In the genomic region with DNA sequence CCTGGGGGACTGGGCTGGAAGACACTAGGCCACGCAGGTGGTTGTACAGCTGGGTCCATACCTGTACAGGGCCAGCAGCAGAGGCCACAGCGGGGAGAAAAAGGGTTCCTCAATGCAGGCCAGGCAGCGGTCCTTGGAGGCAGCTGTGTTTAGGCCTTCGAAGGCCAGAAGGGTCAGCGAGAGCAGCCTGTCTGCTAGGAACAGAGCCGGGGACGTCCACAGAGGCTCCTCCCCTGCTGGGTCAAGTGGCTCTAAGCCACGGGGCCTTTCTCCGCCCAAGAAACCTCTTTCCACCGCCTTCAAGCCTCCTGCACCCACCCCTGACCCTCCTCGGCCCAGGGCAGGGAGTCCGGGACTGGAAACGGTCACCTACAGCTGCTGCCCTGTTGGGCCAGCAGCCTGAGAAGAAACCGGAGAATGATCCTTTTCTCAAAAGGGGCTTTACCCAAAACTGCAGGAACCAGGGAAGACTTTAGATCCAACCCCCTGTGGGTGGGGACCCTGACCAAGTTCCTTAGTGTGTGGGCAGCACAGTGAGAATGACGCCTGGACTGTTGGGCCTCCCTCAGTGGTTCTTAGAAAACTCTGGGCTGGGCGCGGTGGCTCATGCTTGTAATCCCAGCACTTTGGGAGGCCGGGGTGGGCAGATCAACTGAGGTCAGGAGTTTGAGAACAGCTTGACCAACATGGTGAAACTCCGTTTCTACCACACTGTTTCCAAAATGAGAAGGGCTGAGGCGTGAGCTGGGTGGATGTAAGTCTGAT, we compare ENCODE assay signal across 28 cellular contexts. TPM values are rescaled to one million over a fixed set of nuclear protein-coding genes. Genes with fewer than 3 reads are reported as not detected.
A peak's percentile ranks its signal among the peaks of the same experiment; 100 is the strongest.
DNase-seq lines count a peak whose midpoint lies in the region; ATAC-seq and TF ChIP-seq lines count a peak whose summit lies in the region.
"Had no signal": no experiment of that assay in that cellular context is flagged by ENCODE, and none has a peak within 500 bp of the region (broad histone marks: within the 10 kb centered on the region; RNA-seq: fewer than 3 reads in every experiment).

No MANE protein-coding gene starts in this region.

- H3K27me3 ChIP-seq in HUES6 (ENCODE audit: control insufficient read depth, insufficient read depth, low read length), result peaks cover 7% of the 10 kb centered on the region
- H3K27me3 ChIP-seq in neuronal stem cell (ENCODE audit: control insufficient read depth in 3 of 3, insufficient read depth in 3 of 3, low read depth in 1 of 3, low read length in 3 of 3), result peaks cover 0 to 2% (median 0%) of the 10 kb centered on the region in 3 experiments
- H3K27me3 ChIP-seq in right lobe of liver, result no peaks in the 10 kb centered on the region
- H3K27me3 ChIP-seq in WERI-Rb-1 (ENCODE audit: insufficient read depth, low read depth, severe bottlenecking), result no peaks in the 10 kb centered on the region
- H3K27me3 ChIP-seq: ovary, vagina had no signal

- H3K9ac ChIP-seq in HUES6 (ENCODE audit: low read length), result peak overlapping the region; percentile 67
- H3K9ac ChIP-seq in neuronal stem cell (ENCODE audit: low read depth, low read length, poor library complexity), result peak overlapping the region; percentile 55

- peak overlapping the region; percentile 17 for H3K23ac ChIP-seq in neuronal stem cell (ENCODE audit: low read depth, low read length, poor library complexity)

- no peak overlapping the region for H2AFZ ChIP-seq in neuronal stem cell (ENCODE audit: low read length)

- no peaks in the 10 kb centered on the region for H3K27me3 Mint-ChIP-seq in activated CD8-positive, alpha-beta T cell treated with anti-CD3 and anti-CD28 coated beads for 36 hours
- H3K27me3 Mint-ChIP-seq in activated CD8-positive, alpha-beta T cell treated with anti-CD3 and anti-CD28 coated beads, Interleukin-2, amount 10 ng/mL, durations not matched to agents 7 days and 5 days (ENCODE audit: low read depth), result no peaks in the 10 kb centered on the region
- no peaks in the 10 kb centered on the region for H3K27me3 Mint-ChIP-seq in effector memory CD8-positive, alpha-beta T cell
- H3K27me3 Mint-ChIP-seq: activated T-helper 17 cell treated with anti-CD3 and anti-CD28 coated beads, Interleukin-2, amount 50 U/mL, for 72 hours; brain had no signal

- H3K4me1 ChIP-seq in HUES6 (ENCODE audit: control insufficient read depth, insufficient read depth, low read length), result peaks cover 23% of the 10 kb centered on the region
- H3K4me1 ChIP-seq in neuronal stem cell (ENCODE audit: control insufficient read depth in 2 of 2, insufficient read depth in 1 of 2, low read depth in 1 of 2, low read length in 2 of 2), result peaks cover 2 to 13% of the 10 kb centered on the region in 2 donors
- H3K4me1 ChIP-seq in right lobe of liver, result peaks cover 0 to 6% (median 0%) of the 10 kb centered on the region in 4 donors

- H3K27ac ChIP-seq in HUES6 (ENCODE audit: low read depth, low read length), result no peak overlapping the region; the same call in 1 of the 2 replicates
- peak overlapping the region; percentile 22 for H3K27ac ChIP-seq in neuronal stem cell (replicated peaks; ENCODE audit: low read length)
- no peak overlapping the region for H3K27ac ChIP-seq in right lobe of liver
- no peak overlapping the region for H3K27ac ChIP-seq in WERI-Rb-1
- H3K27ac ChIP-seq: esophagus muscularis mucosa, HL-60, ovary, vagina had no signal

- DNase-seq in activated CD8-positive, alpha-beta T cell treated with anti-CD3 and anti-CD28 coated beads for 36 hours, result no peak
- DNase-seq in activated CD8-positive, alpha-beta T cell treated with anti-CD3 and anti-CD28 coated beads, Interleukin-2, amount 10 ng/mL, durations not matched to agents 7 days and 5 days, result no peak
- DNase-seq in effector memory CD8-positive, alpha-beta T cell, result no peak
- DNase-seq in neuronal stem cell (ENCODE audit: low spot score), result no peak
- no peak for DNase-seq in islet precursor cell
- DNase-seq in right lobe of liver, result no peak
- DNase-seq in WERI-Rb-1, result no peak
- DNase-seq: effector CD8-positive, alpha-beta T cell; foreskin melanocyte; H9; IMR-90; left cardiac atrium; NCI-H1105; NCI-H2029; NCI-H226; NCI-H748 treated with DMSO at 0.1 percent for 48 hours; stimulated activated CD4-positive, alpha-beta T cell treated with anti-CD3 and anti-CD28 coated beads, Interleukin-4, amount 100 ng/mL, for 1 hour; stimulated activated naive CD4-positive, alpha-beta T cell had no signal

- H3K36me3 ChIP-seq in HUES6 (ENCODE audit: control insufficient read depth, insufficient read depth, low read length), result peaks cover 5% of the 10 kb centered on the region; the same call in 1 of the 2 replicates
- peaks cover 0 to 4% of the 10 kb centered on the region in 2 donors for H3K36me3 ChIP-seq in neuronal stem cell (replicated peaks in 1 of 2; ENCODE audit: control insufficient read depth in 2 of 2, insufficient read depth in 2 of 2, low read length in 2 of 2)
- H3K36me3 ChIP-seq in right lobe of liver, result no peaks in the 10 kb centered on the region
- H3K36me3 ChIP-seq in WERI-Rb-1, result no peaks in the 10 kb centered on the region
- H3K36me3 ChIP-seq: ovary, vagina had no signal

- H3K27ac Mint-ChIP-seq in activated CD8-positive, alpha-beta T cell treated with anti-CD3 and anti-CD28 coated beads for 36 hours, result no peak overlapping the region
- no peak overlapping the region for H3K27ac Mint-ChIP-seq in activated CD8-positive, alpha-beta T cell treated with anti-CD3 and anti-CD28 coated beads, Interleukin-2, amount 10 ng/mL, durations not matched to agents 7 days and 5 days
- no peak overlapping the region for H3K27ac Mint-ChIP-seq in effector memory CD8-positive, alpha-beta T cell
- H3K27ac Mint-ChIP-seq: activated T-helper 17 cell treated with anti-CD3 and anti-CD28 coated beads, Interleukin-2, amount 50 U/mL, for 72 hours; brain; H9 had no signal

- CTCF ChIA-PET in activated CD8-positive, alpha-beta T cell treated with anti-CD3 and anti-CD28 coated beads for 36 hours (lab: Charles Lee), result interaction anchor here (0.9 to 3.8 kb wide), 4 partner anchors 10 to 151 kb away, joined by 3 to 28 read pairs (median 4); a partner anchor contains a TSS
- CTCF ChIA-PET in activated CD8-positive, alpha-beta T cell treated with anti-CD3 and anti-CD28 coated beads, Interleukin-2, amount 10 ng/mL, durations not matched to agents 7 days and 5 days (lab: Charles Lee), result interaction anchor here (0.8 to 5.6 kb wide), 6 partner anchors 10 to 152 kb away, joined by 3 to 116 read pairs (median 8); no protein-coding TSS in a partner anchor

- H3K14ac ChIP-seq in neuronal stem cell (ENCODE audit: low read length), result peak overlapping the region; percentile 38

- H3K18ac ChIP-seq in neuronal stem cell (ENCODE audit: low read length), result peak overlapping the region; percentile 17

- ATAC-seq in activated CD8-positive, alpha-beta T cell treated with anti-CD3 and anti-CD28 coated beads for 36 hours, result no peak
- ATAC-seq in activated CD8-positive, alpha-beta T cell treated with anti-CD3 and anti-CD28 coated beads, Interleukin-2, amount 10 ng/mL, durations not matched to agents 7 days and 5 days, result no peak
- no peak for ATAC-seq in effector memory CD8-positive, alpha-beta T cell (replicated peaks)
- no peak for ATAC-seq in right lobe of liver
- ATAC-seq: activated CD4-positive, CD25-positive, alpha-beta regulatory T cell treated with anti-CD3 and anti-CD28 coated beads, Interleukin-2, amount 50 U/mL, for 24 hours; activated T-helper 17 cell treated with anti-CD3 and anti-CD28 coated beads, Interleukin-2, amount 50 U/mL, for 72 hours; GM12878; left cardiac atrium; SK-N-SH treated with all-trans-retinoic acid at 6 μM for 48 hours had no signal

- H4K91ac ChIP-seq in neuronal stem cell (ENCODE audit: low read depth, low read length, poor library complexity), result no peak overlapping the region

- peak overlapping the region; percentile 48 for H2BK5ac ChIP-seq in neuronal stem cell (ENCODE audit: low read length)

- no CpG with 5 or more reads among the region's 20 CpGs for WGBS in neuronal stem cell (ENCODE audit: extremely low coverage in 2 of 2, insufficient read length in 2 of 2, insufficient replicate concordance in 1 of 2), 2 donors
- 90% methylated on average over 2 of the region's 20 CpGs for WGBS in right lobe of liver (ENCODE audit: insufficient coverage, low coverage, low lambda C conversion rate, missing lambda C conversion rate)

- peak overlapping the region; percentile 75 for H2BK15ac ChIP-seq in neuronal stem cell (ENCODE audit: low read length)

- TF ChIP-seq POLR2A in right lobe of liver (IDR thresholded peaks at IDR 0.05), result no peak

- no peak overlapping the region for H3K4me3 ChIP-seq in HUES6 (ENCODE audit: low read depth, low read length)
- no peak overlapping the region for H3K4me3 ChIP-seq in neuronal stem cell (ENCODE audit: low read length in 2 of 2)
- no peak overlapping the region for H3K4me3 ChIP-seq in right lobe of liver
- no peak overlapping the region for H3K4me3 ChIP-seq in WERI-Rb-1 (ENCODE audit: low read depth, low read length)
- H3K4me3 ChIP-seq: esophagus muscularis mucosa, GM12878, ovary, vagina had no signal

- no peak overlapping the region for H4K8ac ChIP-seq in neuronal stem cell (ENCODE audit: low read depth, low read length)

- H3K4me3 Mint-ChIP-seq in activated CD8-positive, alpha-beta T cell treated with anti-CD3 and anti-CD28 coated beads for 36 hours, result peak overlapping the region; percentile 21
- H3K4me3 Mint-ChIP-seq in activated CD8-positive, alpha-beta T cell treated with anti-CD3 and anti-CD28 coated beads, Interleukin-2, amount 10 ng/mL, durations not matched to agents 7 days and 5 days, result no peak overlapping the region
- H3K4me3 Mint-ChIP-seq in effector memory CD8-positive, alpha-beta T cell, result peak overlapping the region; percentile 38 to 41
- H3K4me3 Mint-ChIP-seq: activated T-helper 17 cell treated with anti-CD3 and anti-CD28 coated beads, Interleukin-2, amount 50 U/mL, for 72 hours; brain had no signal

- intact Hi-C loops in activated CD8-positive, alpha-beta T cell treated with anti-CD3 and anti-CD28 coated beads for 36 hours (cut with micrococcal nuclease), result loop anchor here (10.0 kb wide), 1 partner anchor 85 kb away; no protein-coding TSS in a partner anchor
- intact Hi-C loops in right lobe of liver (cut with DNase I), result loop anchor here (5.0 to 10.0 kb wide), 3 partner anchors 85 to 165 kb away; a partner anchor contains a TSS

- peak overlapping the region; percentile 90 for H2AK5ac ChIP-seq in neuronal stem cell (ENCODE audit: low read depth, low read length)

- H3K4me1 Mint-ChIP-seq in activated CD8-positive, alpha-beta T cell treated with anti-CD3 and anti-CD28 coated beads for 36 hours (ENCODE audit: low read depth), result peaks cover 8% of the 10 kb centered on the region
- peaks cover 18% of the 10 kb centered on the region for H3K4me1 Mint-ChIP-seq in activated CD8-positive, alpha-beta T cell treated with anti-CD3 and anti-CD28 coated beads, Interleukin-2, amount 10 ng/mL, durations not matched to agents 7 days and 5 days (ENCODE audit: low read depth)
- H3K4me1 Mint-ChIP-seq in effector memory CD8-positive, alpha-beta T cell (ENCODE audit: low read depth in 2 of 2), result peaks cover 5 to 8% of the 10 kb centered on the region in 2 donors

- H3K4ac ChIP-seq in neuronal stem cell (ENCODE audit: low read length), result no peak overlapping the region

- no peak overlapping the region for H3K4me2 ChIP-seq in neuronal stem cell (ENCODE audit: insufficient read depth, low read length, poor library complexity, severe bottlenecking)

- H2BK12ac ChIP-seq in neuronal stem cell (ENCODE audit: low read length), result no peak overlapping the region

- H2BK120ac ChIP-seq in neuronal stem cell (ENCODE audit: low read depth, low read length), result no peak overlapping the region

- TF ChIP-seq CTCF in activated CD8-positive, alpha-beta T cell treated with anti-CD3 and anti-CD28 coated beads for 36 hours (IDR thresholded peaks at IDR 0.05), result no peak
- TF ChIP-seq CTCF in right lobe of liver (IDR thresholded peaks at IDR 0.05) (no peak), WERI-Rb-1 (IDR thresholded peaks at IDR 0.05; ENCODE audit: low read depth, low read length) (no peak)

- peaks cover 15% of the 10 kb centered on the region for H3K36me3 Mint-ChIP-seq in activated CD8-positive, alpha-beta T cell treated with anti-CD3 and anti-CD28 coated beads for 36 hours (ENCODE audit: low read depth)
- H3K36me3 Mint-ChIP-seq in activated CD8-positive, alpha-beta T cell treated with anti-CD3 and anti-CD28 coated beads, Interleukin-2, amount 10 ng/mL, durations not matched to agents 7 days and 5 days (ENCODE audit: low read depth), result peaks cover 8% of the 10 kb centered on the region
- no peaks in the 10 kb centered on the region for H3K36me3 Mint-ChIP-seq in effector memory CD8-positive, alpha-beta T cell (ENCODE audit: insufficient read depth)

- H3K9me3 Mint-ChIP-seq in activated CD8-positive, alpha-beta T cell treated with anti-CD3 and anti-CD28 coated beads for 36 hours, result no peaks in the 10 kb centered on the region
- no peaks in the 10 kb centered on the region for H3K9me3 Mint-ChIP-seq in activated CD8-positive, alpha-beta T cell treated with anti-CD3 and anti-CD28 coated beads, Interleukin-2, amount 10 ng/mL, durations not matched to agents 7 days and 5 days (ENCODE audit: insufficient read depth)
- no peaks in the 10 kb centered on the region for H3K9me3 Mint-ChIP-seq in effector memory CD8-positive, alpha-beta T cell
- H3K9me3 Mint-ChIP-seq: activated T-helper 17 cell treated with anti-CD3 and anti-CD28 coated beads, Interleukin-2, amount 50 U/mL, for 72 hours; H9 had no signal

- H3K9me3 ChIP-seq in HUES6 (ENCODE audit: control insufficient read depth, insufficient read depth, low read depth, low read length) (no peaks in the 10 kb centered on the region), neuronal stem cell (replicated peaks in 1 of 2; ENCODE audit: control insufficient read depth in 2 of 2, insufficient read depth in 1 of 2, low read depth in 1 of 2, low read length in 2 of 2) (peaks cover 0 to 2% of the 10 kb centered on the region in 2 donors), right lobe of liver (no peaks in the 10 kb centered on the region), WERI-Rb-1 (ENCODE audit: severe bottlenecking) (no peaks in the 10 kb centered on the region)
- H3K9me3 ChIP-seq: esophagus muscularis mucosa, ovary, vagina had no signal

- POLR2A ChIA-PET in activated CD8-positive, alpha-beta T cell treated with anti-CD3 and anti-CD28 coated beads for 36 hours (lab: Charles Lee), result interaction anchor here (1.1 to 1.4 kb wide), 5 partner anchors 9 to 80 kb away, joined by 3 to 7 read pairs (median 5); a partner anchor contains a TSS
- POLR2A ChIA-PET in activated CD8-positive, alpha-beta T cell treated with anti-CD3 and anti-CD28 coated beads, Interleukin-2, amount 10 ng/mL, durations not matched to agents 7 days and 5 days (lab: Charles Lee), result interaction anchor here (1.4 kb wide), 1 partner anchor 13 kb away, joined by 5 read pairs; no protein-coding TSS in a partner anchor

- peaks cover 2% of the 10 kb centered on the region for H3K79me1 ChIP-seq in neuronal stem cell (ENCODE audit: low read depth, low read length)

RNA-seq across cellular contexts. Expression of a gene that starts 8.4 kb away (rescaled TPM):
- 1 to 10 TPM; 2.6 to 3.3 TPM for total RNA-seq in activated CD8-positive, alpha-beta T cell treated with anti-CD3 and anti-CD28 coated beads for 36 hours
- 1 to 10 TPM; 6.1 to 7.0 TPM for total RNA-seq in activated CD8-positive, alpha-beta T cell treated with anti-CD3 and anti-CD28 coated beads, Interleukin-2, amount 10 ng/mL, durations not matched to agents 7 days and 5 days
- polyA plus RNA-seq in neuronal stem cell (2013, experiment 1 of 2), result 5.0 TPM
- 5.5 TPM for polyA plus RNA-seq in neuronal stem cell (2013, experiment 2 of 2)
- 10 to 100 TPM in 3 of 6 experiments, 1 to 10 TPM in 3; 5.6 to 17.9 (median 11.2) TPM for total RNA-seq in right lobe of liver

RNA-seq across cellular contexts. Expression of a gene that starts 10.8 kb away (rescaled TPM):
- 1 to 10 TPM; 1.5 to 1.6 TPM for total RNA-seq in activated CD8-positive, alpha-beta T cell treated with anti-CD3 and anti-CD28 coated beads for 36 hours
- total RNA-seq in activated CD8-positive, alpha-beta T cell treated with anti-CD3 and anti-CD28 coated beads, Interleukin-2, amount 10 ng/mL, durations not matched to agents 7 days and 5 days, result 1 to 10 TPM; 6.6 to 7.5 TPM
- 5.9 TPM for polyA plus RNA-seq in neuronal stem cell (2013, experiment 1 of 2)
- 6.0 TPM for polyA plus RNA-seq in neuronal stem cell (2013, experiment 2 of 2)
- 10 to 100 TPM in 3 of 6 experiments, 1 to 10 TPM in 3; 5.6 to 12.4 (median 9.4) TPM for total RNA-seq in right lobe of liver

RNA-seq across cellular contexts. Expression of a gene that starts 11.4 kb away (rescaled TPM):
- 10 to 100 TPM; 24.6 to 27.9 TPM for total RNA-seq in activated CD8-positive, alpha-beta T cell treated with anti-CD3 and anti-CD28 coated beads for 36 hours
- total RNA-seq in activated CD8-positive, alpha-beta T cell treated with anti-CD3 and anti-CD28 coated beads, Interleukin-2, amount 10 ng/mL, durations not matched to agents 7 days and 5 days, result 10 to 100 TPM; 67.5 to 69.6 TPM
- 7.1 TPM for polyA plus RNA-seq in neuronal stem cell (2013, experiment 1 of 2)
- 7.7 TPM for polyA plus RNA-seq in neuronal stem cell (2013, experiment 2 of 2)
- total RNA-seq in right lobe of liver, result 10 to 100 TPM in 2 of 6 experiments, 1 to 10 TPM in 4; 6.9 to 13.4 (median 9.1) TPM

RNA-seq across cellular contexts. Expression of a gene that starts 23.4 kb away (rescaled TPM):
- 10 to 100 TPM; 85.8 to 98.6 TPM for total RNA-seq in activated CD8-positive, alpha-beta T cell treated with anti-CD3 and anti-CD28 coated beads for 36 hours
- 10 to 100 TPM; 76.0 to 77.1 TPM for total RNA-seq in activated CD8-positive, alpha-beta T cell treated with anti-CD3 and anti-CD28 coated beads, Interleukin-2, amount 10 ng/mL, durations not matched to agents 7 days and 5 days
- polyA plus RNA-seq in neuronal stem cell (2013, experiment 1 of 2), result 59.5 TPM
- 57.9 TPM for polyA plus RNA-seq in neuronal stem cell (2013, experiment 2 of 2)
- 10 to 100 TPM; 35.0 to 72.2 (median 53.7) TPM for total RNA-seq in right lobe of liver

RNA-seq across cellular contexts. Expression of a gene that starts 52.3 kb away (rescaled TPM):
- 1 to 10 TPM; 6.3 to 7.1 TPM for total RNA-seq in activated CD8-positive, alpha-beta T cell treated with anti-CD3 and anti-CD28 coated beads for 36 hours
- total RNA-seq in activated CD8-positive, alpha-beta T cell treated with anti-CD3 and anti-CD28 coated beads, Interleukin-2, amount 10 ng/mL, durations not matched to agents 7 days and 5 days, result 10 to 100 TPM; 13.2 to 16.1 TPM
- 28.9 TPM for polyA plus RNA-seq in neuronal stem cell (2013, experiment 1 of 2)
- polyA plus RNA-seq in neuronal stem cell (2013, experiment 2 of 2), result 29.1 TPM
- total RNA-seq in right lobe of liver, result 1 to 10 TPM; 1.8 to 5.0 (median 3.3) TPM
